23 cellular contexts compared by ENCODE assay signal in genomic region chr10:43782814-43783213, GRCh38.
DNase-seq lines count a peak whose midpoint lies in the region; ATAC-seq and TF ChIP-seq lines count a peak whose summit lies in the region.
"Had no signal": no experiment of that assay in that cellular context is flagged by ENCODE, and none has a peak within 500 bp of the region (broad histone marks: within the 10 kb centered on the region; RNA-seq: fewer than 3 reads in every experiment).

No MANE protein-coding gene starts in this region.

- intact Hi-C loops in sciatic nerve (cut with DNase I) (no loop called here), body of pancreas (cut with DNase I) (loop anchor here (10.0 kb wide), 1 partner anchor 88 kb away; no protein-coding TSS in a partner anchor)

- peak overlapping the region; percentile 23 to 91 for H2BK12ac ChIP-seq in mesenchymal stem cell (ENCODE audit: low read length in 2 of 2)

- H3K27ac ChIP-seq in mesenchymal stem cell (ENCODE audit: low read length, poor library complexity, severe bottlenecking) (no peak overlapping the region), body of pancreas (no peak overlapping the region)
- H3K27ac ChIP-seq: PC-9, SJCRH30 had no signal

- ATAC-seq in activated naive CD8-positive, alpha-beta T cell treated with anti-CD3 and anti-CD28 coated beads, Interleukin-2, amount 10 ng/mL, durations not matched to agents 7 days and 5 days (ENCODE audit: low read depth) = no peak
- no peak for ATAC-seq in activated naive CD8-positive, alpha-beta T cell treated with anti-CD3 and anti-CD28 coated beads, Interleukin-2, amount 50 U/mL, for 24 hours
- ATAC-seq in sciatic nerve = peak; percentile 20
- ATAC-seq in body of pancreas = no peak
- ATAC-seq: Right ventricle myocardium inferior had no signal

- POLR2A ChIA-PET in activated naive CD8-positive, alpha-beta T cell treated with anti-CD3 and anti-CD28 coated beads, Interleukin-2, amount 10 ng/mL, durations not matched to agents 7 days and 5 days (lab: Charles Lee) = no interaction called here

- peak overlapping the region; percentile 70 for H4K91ac ChIP-seq in mesenchymal stem cell (ENCODE audit: low read length)

- WGBS in mesenchymal stem cell = 92% methylated on average over 6 of the region's 6 CpGs
- 96 to 98% methylated on average over 5 to 6 of the region's 6 CpGs for WGBS in body of pancreas, 2 donors

- no peaks in the 10 kb centered on the region for H3K36me3 ChIP-seq in mesenchymal stem cell (ENCODE audit: control insufficient read depth in 1 of 2, insufficient read depth in 2 of 2, low read depth in 1 of 2, low read length in 2 of 2)
- no peaks in the 10 kb centered on the region for H3K36me3 ChIP-seq in body of pancreas (replicated peaks in 1 of 2; ENCODE audit: insufficient read depth in 1 of 2, low read depth in 2 of 2)
- H3K36me3 ChIP-seq: BE2C, SJCRH30 had no signal

- H2BK5ac ChIP-seq in mesenchymal stem cell (ENCODE audit: low read depth, low read length, poor library complexity, severe bottlenecking) = no peak overlapping the region

- H2AK5ac ChIP-seq in mesenchymal stem cell (ENCODE audit: low read length, severe bottlenecking) = no peak overlapping the region

- peaks cover 2 to 3% of the 10 kb centered on the region in 2 experiments for H3K27me3 ChIP-seq in mesenchymal stem cell (ENCODE audit: control insufficient read depth in 1 of 2, insufficient read depth in 1 of 2, low read length in 2 of 2)
- no peaks in the 10 kb centered on the region for H3K27me3 ChIP-seq in body of pancreas
- H3K27me3 ChIP-seq: BE2C, SJCRH30 had no signal

- H4K8ac ChIP-seq in mesenchymal stem cell (ENCODE audit: low read length) = no peak overlapping the region

- H3K9me3 Mint-ChIP-seq in activated naive CD8-positive, alpha-beta T cell treated with anti-CD3 and anti-CD28 coated beads, Interleukin-2, amount 10 ng/mL, durations not matched to agents 7 days and 5 days = no peaks in the 10 kb centered on the region
- H3K9me3 Mint-ChIP-seq in activated naive CD8-positive, alpha-beta T cell treated with anti-CD3 and anti-CD28 coated beads, Interleukin-2, amount 50 U/mL, for 24 hours = no peaks in the 10 kb centered on the region

- H3K4me1 Mint-ChIP-seq in activated naive CD8-positive, alpha-beta T cell treated with anti-CD3 and anti-CD28 coated beads, Interleukin-2, amount 10 ng/mL, durations not matched to agents 7 days and 5 days = peaks cover 29% of the 10 kb centered on the region
- H3K4me1 Mint-ChIP-seq in activated naive CD8-positive, alpha-beta T cell treated with anti-CD3 and anti-CD28 coated beads, Interleukin-2, amount 50 U/mL, for 24 hours = peaks cover 40% of the 10 kb centered on the region

- no peak overlapping the region for H2BK120ac ChIP-seq in mesenchymal stem cell (ENCODE audit: low read depth, low read length)

- no peaks in the 10 kb centered on the region for H3K79me1 ChIP-seq in mesenchymal stem cell (replicated peaks; ENCODE audit: low read length, poor library complexity, severe bottlenecking)

- TF ChIP-seq CTCF in body of pancreas (IDR thresholded peaks at IDR 0.05) = no peak

- H3K4ac ChIP-seq in mesenchymal stem cell (ENCODE audit: low read depth in 1 of 2, low read length in 2 of 2) = peak overlapping the region in 1 of 2 experiments; percentile 49

- DNase-seq in activated naive CD8-positive, alpha-beta T cell treated with anti-CD3 and anti-CD28 coated beads, Interleukin-2, amount 10 ng/mL, durations not matched to agents 7 days and 5 days = no peak
- DNase-seq in activated naive CD8-positive, alpha-beta T cell treated with anti-CD3 and anti-CD28 coated beads, Interleukin-2, amount 50 U/mL, for 24 hours = no peak
- DNase-seq in mesenchymal stem cell = no peak
- DNase-seq in sciatic nerve (ENCODE audit: low spot score) = no peak
- no peak for DNase-seq in DMS153 treated with DMSO at 0.1 percent for 48 hours (lab: John Stamatoyannopoulos, UW; ENCODE audit: unreplicated experiment)
- DNase-seq in erythroblast (lab: John Stamatoyannopoulos, UW) = no peak
- DNase-seq in body of pancreas = no peak
- DNase-seq: 8988T; ACHN; CD4-positive, CD25-positive, alpha-beta regulatory T cell; DMS53; H7; Karpas-422; NCI-H1105; NCI-H146; NCI-H1930; NCI-H2107; NCI-H524; NCI-H82; PC-9; SJCRH30 had no signal

- no peak overlapping the region for H3K14ac ChIP-seq in mesenchymal stem cell (ENCODE audit: low read length in 2 of 2)

- H3K4me3 ChIP-seq in mesenchymal stem cell (ENCODE audit: insufficient read depth in 1 of 2, low read depth in 1 of 2, low read length in 2 of 2) = no peak overlapping the region
- no peak overlapping the region for H3K4me3 ChIP-seq in body of pancreas
- H3K4me3 ChIP-seq: PC-9, SJCRH30 had no signal

- TF ChIP-seq POLR2A in erythroblast (IDR thresholded peaks at IDR 0.05; ENCODE audit: low read length) (no peak), body of pancreas (IDR thresholded peaks at IDR 0.05) (no peak)

- no peaks in the 10 kb centered on the region for H3K36me3 Mint-ChIP-seq in activated naive CD8-positive, alpha-beta T cell treated with anti-CD3 and anti-CD28 coated beads, Interleukin-2, amount 10 ng/mL, durations not matched to agents 7 days and 5 days
- no peaks in the 10 kb centered on the region for H3K36me3 Mint-ChIP-seq in activated naive CD8-positive, alpha-beta T cell treated with anti-CD3 and anti-CD28 coated beads, Interleukin-2, amount 50 U/mL, for 24 hours (ENCODE audit: low read depth)
- H3K36me3 Mint-ChIP-seq: CD4-positive, CD25-positive, alpha-beta regulatory T cell had no signal

- H3K4me3 Mint-ChIP-seq in activated naive CD8-positive, alpha-beta T cell treated with anti-CD3 and anti-CD28 coated beads, Interleukin-2, amount 10 ng/mL, durations not matched to agents 7 days and 5 days = no peak overlapping the region
- no peak overlapping the region for H3K4me3 Mint-ChIP-seq in activated naive CD8-positive, alpha-beta T cell treated with anti-CD3 and anti-CD28 coated beads, Interleukin-2, amount 50 U/mL, for 24 hours
- H3K4me3 Mint-ChIP-seq: CD4-positive, CD25-positive, alpha-beta regulatory T cell had no signal

- H3K23ac ChIP-seq in mesenchymal stem cell (ENCODE audit: low read length in 2 of 2) = no peak overlapping the region

- H2AFZ ChIP-seq in mesenchymal stem cell (ENCODE audit: low read depth, low read length) = no peak overlapping the region
- H2AFZ ChIP-seq: PC-9 had no signal

- peak overlapping the region; percentile 49 for H3K27ac Mint-ChIP-seq in activated naive CD8-positive, alpha-beta T cell treated with anti-CD3 and anti-CD28 coated beads, Interleukin-2, amount 10 ng/mL, durations not matched to agents 7 days and 5 days
- no peak overlapping the region for H3K27ac Mint-ChIP-seq in activated naive CD8-positive, alpha-beta T cell treated with anti-CD3 and anti-CD28 coated beads, Interleukin-2, amount 50 U/mL, for 24 hours
- H3K27ac Mint-ChIP-seq: CD4-positive, CD25-positive, alpha-beta regulatory T cell had no signal

- no peak overlapping the region for H2BK15ac ChIP-seq in mesenchymal stem cell (ENCODE audit: low read depth, poor library complexity, severe bottlenecking)

- H3K4me2 ChIP-seq in mesenchymal stem cell (ENCODE audit: low read length, poor library complexity, severe bottlenecking) = no peak overlapping the region
- H3K4me2 ChIP-seq: PC-9 had no signal

- peak overlapping the region; percentile 25 to 61 for H3K18ac ChIP-seq in mesenchymal stem cell (ENCODE audit: low read depth in 1 of 2, low read length in 2 of 2)

- no peaks in the 10 kb centered on the region for H3K27me3 Mint-ChIP-seq in activated naive CD8-positive, alpha-beta T cell treated with anti-CD3 and anti-CD28 coated beads, Interleukin-2, amount 10 ng/mL, durations not matched to agents 7 days and 5 days
- H3K27me3 Mint-ChIP-seq in activated naive CD8-positive, alpha-beta T cell treated with anti-CD3 and anti-CD28 coated beads, Interleukin-2, amount 50 U/mL, for 24 hours = no peaks in the 10 kb centered on the region

- H3K9me3 ChIP-seq in mesenchymal stem cell (ENCODE audit: control insufficient read depth, low read length) (no peaks in the 10 kb centered on the region), body of pancreas (no peaks in the 10 kb centered on the region)
- H3K9me3 ChIP-seq: BE2C, SJCRH30 had no signal

- H3K9ac ChIP-seq in mesenchymal stem cell (ENCODE audit: low read length) = no peak overlapping the region

- H3K4me1 ChIP-seq in mesenchymal stem cell (ENCODE audit: control insufficient read depth, insufficient read depth, low read depth, low read length) = peaks cover 3% of the 10 kb centered on the region
- H3K4me1 ChIP-seq in body of pancreas = peaks cover 14% of the 10 kb centered on the region
- H3K4me1 ChIP-seq: SJCRH30 had no signal
